21 cellular contexts compared by ENCODE assay signal in genomic region chr9:121204121-121204520, GRCh38.
"Had no signal": no experiment of that assay in that cellular context is flagged by ENCODE, and none has a peak within 500 bp of the region (broad histone marks: within the 10 kb centered on the region; RNA-seq: fewer than 3 reads in every experiment).

No MANE protein-coding gene starts in this region.

- H3K36me3 ChIP-seq: esophagus muscularis mucosa, gastrocnemius medialis, heart right ventricle, neutrophil, right atrium auricular region, stomach, thoracic aorta, transverse colon had no signal

- DNase-seq: effector memory CD8-positive, alpha-beta T cell; gastrocnemius medialis; heart right ventricle; hypothalamus; kidney glomerular epithelial cell; mesendoderm; naive B cell; nephron progenitor cell; posterior cingulate gyrus; small intestine; stimulated activated CD4-positive, alpha-beta T cell treated with anti-CD3 and anti-CD28 coated beads, Interleukin-12 subunit alpha, Interleukin-12 subunit beta, amount 100 ng/mL, for 4 hours; stimulated activated naive CD4-positive, alpha-beta T cell; stomach; substantia nigra; transverse colon had no signal

- ATAC-seq: effector memory CD8-positive, alpha-beta T cell; gastrocnemius medialis; heart right ventricle had no signal

- H3K4me3 ChIP-seq: esophagus muscularis mucosa, gastrocnemius medialis, heart right ventricle, right atrium auricular region, stomach, thoracic aorta, transverse colon had no signal

- H3K27me3 ChIP-seq: esophagus muscularis mucosa, gastrocnemius medialis, heart right ventricle, neutrophil, right atrium auricular region, stomach, transverse colon had no signal

- H3K36me3 Mint-ChIP-seq: naive B cell had no signal

- H3K27me3 Mint-ChIP-seq: dendritic cell treated with granulocyte-macrophage colony-stimulating factor and Interleukin-4, amounts not matched to agents 40 ng/mL and 50 ng/mL, for 4 days; effector memory CD8-positive, alpha-beta T cell; naive B cell had no signal

- H3K9me3 ChIP-seq: esophagus muscularis mucosa, gastrocnemius medialis, neutrophil, right atrium auricular region, stomach, thoracic aorta, transverse colon had no signal

- H3K27ac Mint-ChIP-seq: dendritic cell treated with granulocyte-macrophage colony-stimulating factor and Interleukin-4, amounts not matched to agents 40 ng/mL and 50 ng/mL, for 4 days; effector memory CD8-positive, alpha-beta T cell; naive B cell; nephron progenitor cell had no signal

- H3K27ac ChIP-seq: epithelial cell of prostate, esophagus muscularis mucosa, gastrocnemius medialis, heart right ventricle, neutrophil, right atrium auricular region, stomach, thoracic aorta, transverse colon had no signal

- H3K9me3 Mint-ChIP-seq: dendritic cell treated with granulocyte-macrophage colony-stimulating factor and Interleukin-4, amounts not matched to agents 40 ng/mL and 50 ng/mL, for 4 days; effector memory CD8-positive, alpha-beta T cell; naive B cell; nephron progenitor cell had no signal

- H3K4me3 Mint-ChIP-seq: dendritic cell treated with granulocyte-macrophage colony-stimulating factor and Interleukin-4, amounts not matched to agents 40 ng/mL and 50 ng/mL, for 4 days; effector memory CD8-positive, alpha-beta T cell had no signal
